17 cellular contexts compared by ENCODE assay signal in the genomic region with DNA sequence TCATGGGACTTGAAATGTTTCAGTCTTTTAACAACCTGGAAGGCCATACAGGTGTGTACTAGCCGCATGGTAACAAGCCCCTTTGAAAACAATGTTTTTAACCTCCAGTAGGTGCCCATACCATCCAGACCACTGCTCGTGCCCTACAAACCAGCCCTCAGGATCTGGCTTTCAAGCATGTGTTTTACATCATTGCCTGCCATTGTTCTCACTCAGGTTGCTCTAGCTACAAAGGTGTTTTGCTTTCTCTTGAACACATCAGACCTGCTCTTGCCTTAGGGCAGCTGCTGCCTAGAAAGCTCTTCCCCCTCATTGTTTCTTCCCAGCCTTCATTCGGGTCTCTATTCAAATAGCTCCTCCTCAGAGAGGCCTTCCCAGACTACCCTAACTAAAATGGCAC. TPM values are rescaled to one million over a fixed set of nuclear protein-coding genes. Genes with fewer than 3 reads are reported as not detected.
DNase-seq lines count a peak whose midpoint lies in the region; ATAC-seq, FAIRE-seq and TF ChIP-seq lines count a peak whose summit lies in the region.
"Had no signal": no experiment of that assay in that cellular context is flagged by ENCODE, and none has a peak within 500 bp of the region (broad histone marks: within the 10 kb centered on the region; RNA-seq: fewer than 3 reads in every experiment).

No MANE protein-coding gene starts in this region.

- no peaks in the 10 kb centered on the region for H3K36me3 Mint-ChIP-seq in MCF 10A (ENCODE audit: insufficient read depth, unreplicated experiment)
- peaks cover 0 to 3% (median 0%) of the 10 kb centered on the region in 3 donors for H3K36me3 Mint-ChIP-seq in CD8-positive, alpha-beta memory T cell
- no peaks in the 10 kb centered on the region for H3K36me3 Mint-ChIP-seq in CD8-positive, alpha-beta T cell

- WGBS in mammary epithelial cell (ENCODE audit: low coverage, missing lambda C conversion rate) = 61% methylated on average over 3 of the region's 3 CpGs
- 58% methylated on average over 3 of the region's 3 CpGs for WGBS in liver

- H3K36me3 ChIP-seq in mammary epithelial cell (ENCODE audit: insufficient read depth, low read length) (no peaks in the 10 kb centered on the region), bronchial epithelial cell (ENCODE audit: control insufficient read depth, insufficient read depth, low read length) (no peaks in the 10 kb centered on the region), liver (ENCODE audit: control insufficient read depth in 4 of 4, insufficient read depth in 3 of 4, low read depth in 1 of 4, low read length in 3 of 4) (no peaks in the 10 kb centered on the region), upper lobe of right lung (no peaks in the 10 kb centered on the region)
- no peaks in the 10 kb centered on the region for H3K36me3 ChIP-seq in CD8-positive, alpha-beta memory T cell (ENCODE audit: insufficient read depth, low read length)
- no peaks in the 10 kb centered on the region for H3K36me3 ChIP-seq in CD8-positive, alpha-beta T cell (ENCODE audit: insufficient read depth, low read length)

- H3K27me3 Mint-ChIP-seq in MCF 10A (ENCODE audit: insufficient read depth, unreplicated experiment) = no peaks in the 10 kb centered on the region
- peaks cover 0 to 4% of the 10 kb centered on the region in 2 donors for H3K27me3 Mint-ChIP-seq in CD8-positive, alpha-beta memory T cell
- peaks cover 2% of the 10 kb centered on the region for H3K27me3 Mint-ChIP-seq in CD8-positive, alpha-beta T cell (ENCODE audit: low read depth)

- no peak overlapping the region for H3K4me2 ChIP-seq in mammary epithelial cell (ENCODE audit: insufficient read depth, low read depth, low read length)

- H3K27ac Mint-ChIP-seq in MCF 10A (ENCODE audit: low read depth, unreplicated experiment) = no peak overlapping the region
- no peak overlapping the region for H3K27ac Mint-ChIP-seq in CD8-positive, alpha-beta memory T cell
- H3K27ac Mint-ChIP-seq in CD8-positive, alpha-beta T cell = no peak overlapping the region
- H3K27ac Mint-ChIP-seq: IgD-negative memory B cell had no signal

- H4K20me1 ChIP-seq in mammary epithelial cell (ENCODE audit: insufficient read depth, low read length) = no peaks in the 10 kb centered on the region

- TF ChIP-seq RAD21 in liver (IDR thresholded peaks at IDR 0.05) = no peak

- CTCF ChIA-PET in mammary epithelial cell (lab: Charles Lee; ENCODE audit: low non-redundant PET) (no interaction called here), MCF 10A (lab: Yijun Ruan, JAX) (interaction anchor here (0.6 to 1.4 kb wide), 5 partner anchors 11 to 828 kb away, joined by 3 to 5 read pairs (median 3); no protein-coding TSS in a partner anchor)
- CTCF ChIA-PET in CD8-positive, alpha-beta memory T cell (lab: Charles Lee) = interaction anchor here (1.0 kb wide), 1 partner anchor 23 kb away, joined by 3 read pairs; no protein-coding TSS in a partner anchor
- CTCF ChIA-PET in CD8-positive, alpha-beta T cell (lab: Charles Lee) = no interaction called here

- H3K9ac ChIP-seq in mammary epithelial cell (ENCODE audit: insufficient read depth, low read length) (no peak overlapping the region), liver (ENCODE audit: low read depth in 1 of 2, low read length in 2 of 2) (peak overlapping the region; percentile 59 to 66)

- peaks cover 13% of the 10 kb centered on the region for H3K4me1 Mint-ChIP-seq in MCF 10A (ENCODE audit: insufficient read depth, unreplicated experiment)
- H3K4me1 Mint-ChIP-seq in CD8-positive, alpha-beta memory T cell = peaks cover 0 to 4% (median 0%) of the 10 kb centered on the region in 3 donors
- peaks cover 2% of the 10 kb centered on the region for H3K4me1 Mint-ChIP-seq in CD8-positive, alpha-beta T cell (ENCODE audit: low read depth)

- H3K79me2 ChIP-seq in mammary epithelial cell (ENCODE audit: insufficient read depth, low read length) = no peaks in the 10 kb centered on the region

- H3K4me3 ChIP-seq in mammary epithelial cell (replicated peaks in 1 of 3; ENCODE audit: insufficient read depth in 1 of 3, low read depth in 2 of 3, low read length in 3 of 3) (no peak overlapping the region), bronchial epithelial cell (ENCODE audit: low read depth, low read length) (no peak overlapping the region), liver (ENCODE audit: low read depth in 1 of 3, low read length in 3 of 3) (peak overlapping the region; percentile 53 to 61 (median 59)), upper lobe of right lung (no peak overlapping the region)
- H3K4me3 ChIP-seq in CD8-positive, alpha-beta memory T cell (ENCODE audit: low read length) = no peak overlapping the region
- no peak overlapping the region for H3K4me3 ChIP-seq in CD8-positive, alpha-beta T cell (ENCODE audit: low read depth, low read length)
- H3K4me3 ChIP-seq: skin epidermis had no signal

- POLR2A ChIA-PET in MCF 10A (lab: Yijun Ruan, JAX) = interaction anchor here (0.7 to 3.5 kb wide), 2 partner anchors 33 to 82 kb away, joined by 3 to 17 read pairs; a partner anchor contains a TSS
- POLR2A ChIA-PET in CD8-positive, alpha-beta memory T cell (lab: Charles Lee) = no interaction called here
- POLR2A ChIA-PET in CD8-positive, alpha-beta T cell (lab: Charles Lee) = no interaction called here

- in situ Hi-C loops in mammary epithelial cell (cut with MboI; ENCODE audit: low sequenced_read_pairs in 2 of 2) = loop anchor here in 1 of 2 donors (25.0 kb wide), 1 partner anchor 232 kb away; a partner anchor contains a TSS

- TF ChIP-seq CTCF in mammary epithelial cell (conservative IDR thresholded peaks at IDR 0.05 in 1 of 2, IDR thresholded peaks at IDR 0.05 in 1 of 2; ENCODE audit: extremely low read depth in 1 of 2, insufficient read depth in 1 of 2, low read depth in 1 of 2, low read length in 2 of 2) (no peak), MCF 10A (IDR thresholded peaks at IDR 0.05; ENCODE audit: unreplicated experiment) (no peak), bronchial epithelial cell (IDR thresholded peaks at IDR 0.05; ENCODE audit: insufficient read depth, low read length, severe bottlenecking) (no peak), liver (IDR thresholded peaks at IDR 0.05; ENCODE audit: low read depth, low read length, missing input control) (no peak), upper lobe of right lung (IDR thresholded peaks at IDR 0.05) (no peak)
- TF ChIP-seq CTCF in CD8-positive, alpha-beta T cell (IDR thresholded peaks at IDR 0.05) = no peak

- peak; percentile 10 for ATAC-seq in upper lobe of right lung
- ATAC-seq in CD8-positive, alpha-beta T cell = no peak
- ATAC-seq: stimulated activated naive CD8-positive, alpha-beta T cell treated with anti-CD3 and anti-CD28 coated beads, Interleukin-15, amount 100 ng/mL, for 72 hours had no signal

- DNase-seq in mammary epithelial cell (peak; percentile 45), MCF 10A (ENCODE audit: unreplicated experiment) (no peak), bronchial epithelial cell (ENCODE audit: low read depth) (peak; percentile 52), upper lobe of right lung (no peak), A172 (ENCODE audit: low spot score) (no peak)
- DNase-seq in CD8-positive, alpha-beta memory T cell = no peak
- no peak for DNase-seq in CD8-positive, alpha-beta T cell
- DNase-seq: activated CD8-positive, alpha-beta memory T cell treated with anti-CD3 and anti-CD28 coated beads for 24 hours; anterior cingulate cortex; cortex of kidney; DMS79 treated with DMSO at 0.1 percent for 48 hours; H7; NCI-H1694 treated with DMSO at 0.1 percent for 48 hours; stimulated activated naive CD8-positive, alpha-beta T cell treated with anti-CD3 and anti-CD28 coated beads, Interleukin-15, amount 100 ng/mL, for 72 hours had no signal

- H3K27ac ChIP-seq in mammary epithelial cell (ENCODE audit: insufficient read depth, low read depth, low read length) (no peak overlapping the region), liver (ENCODE audit: low read depth in 1 of 2, low read length in 2 of 2) (peak overlapping the region; percentile 58 to 65), upper lobe of right lung (peak overlapping the region; percentile 81)
- no peak overlapping the region for H3K27ac ChIP-seq in CD8-positive, alpha-beta memory T cell (ENCODE audit: low read depth, low read length)
- no peak overlapping the region for H3K27ac ChIP-seq in CD8-positive, alpha-beta T cell (ENCODE audit: low read depth, low read length)

- H3K27me3 ChIP-seq in mammary epithelial cell (ENCODE audit: insufficient read depth, low read length) (no peaks in the 10 kb centered on the region), bronchial epithelial cell (ENCODE audit: control insufficient read depth, insufficient read depth, low read length) (no peaks in the 10 kb centered on the region), liver (ENCODE audit: control insufficient read depth in 4 of 4, insufficient read depth in 4 of 4, low read length in 3 of 4) (no peaks in the 10 kb centered on the region), upper lobe of right lung (no peaks in the 10 kb centered on the region)
- no peaks in the 10 kb centered on the region for H3K27me3 ChIP-seq in CD8-positive, alpha-beta memory T cell (ENCODE audit: insufficient read depth, low read length, poor library complexity, severe bottlenecking)
- no peaks in the 10 kb centered on the region for H3K27me3 ChIP-seq in CD8-positive, alpha-beta T cell (ENCODE audit: insufficient read depth, low read length)

- dilution Hi-C loops in mammary epithelial cell (cut with HindIII; ENCODE audit: low sequenced_read_pairs) = no loop called here

- H3K4me3 Mint-ChIP-seq in MCF 10A (ENCODE audit: unreplicated experiment) = no peak overlapping the region
- H3K4me3 Mint-ChIP-seq in CD8-positive, alpha-beta memory T cell = no peak overlapping the region
- H3K4me3 Mint-ChIP-seq in CD8-positive, alpha-beta T cell = no peak overlapping the region
- H3K4me3 Mint-ChIP-seq: IgD-negative memory B cell; stimulated activated naive CD8-positive, alpha-beta T cell treated with anti-CD3 and anti-CD28 coated beads, Interleukin-15, amount 100 ng/mL, for 72 hours had no signal

- H3K9me3 ChIP-seq in mammary epithelial cell (replicated peaks; ENCODE audit: insufficient read depth, low read length) (no peaks in the 10 kb centered on the region), liver (ENCODE audit: control insufficient read depth in 4 of 4, low read length in 3 of 4) (no peaks in the 10 kb centered on the region), upper lobe of right lung (no peaks in the 10 kb centered on the region)
- H3K9me3 ChIP-seq in CD8-positive, alpha-beta memory T cell (ENCODE audit: low read length) = no peaks in the 10 kb centered on the region
- H3K9me3 ChIP-seq in CD8-positive, alpha-beta T cell (ENCODE audit: low read length) = no peaks in the 10 kb centered on the region

- no peak overlapping the region for H2AFZ ChIP-seq in mammary epithelial cell (ENCODE audit: low read depth, low read length)

- no peaks in the 10 kb centered on the region for H3K9me3 Mint-ChIP-seq in MCF 10A (ENCODE audit: unreplicated experiment)
- H3K9me3 Mint-ChIP-seq in CD8-positive, alpha-beta memory T cell = no peaks in the 10 kb centered on the region
- no peaks in the 10 kb centered on the region for H3K9me3 Mint-ChIP-seq in CD8-positive, alpha-beta T cell
- H3K9me3 Mint-ChIP-seq: IgD-negative memory B cell; stimulated activated naive CD8-positive, alpha-beta T cell treated with anti-CD3 and anti-CD28 coated beads, Interleukin-15, amount 100 ng/mL, for 72 hours had no signal

- BruUV-seq in mammary epithelial cell (replicated peaks; lab: Mats Ljungman, UMichigan) = no TSS peak
- no TSS peak for BruUV-seq in MCF 10A (replicated peaks; lab: Mats Ljungman, UMichigan)

- no peak for FAIRE-seq in bronchial epithelial cell (lab: Jason Lieb, UNC)

- intact Hi-C loops in mammary epithelial cell (cut with micrococcal nuclease) = no loop called here
- intact Hi-C loops in MCF 10A (cut with micrococcal nuclease) = no loop called here
- intact Hi-C loops in upper lobe of right lung (cut with DNase I) = no loop called here
- intact Hi-C loops in CD8-positive, alpha-beta T cell (cut with DNase I, micrococcal nuclease) = no loop called here

- H3K4me1 ChIP-seq in mammary epithelial cell (ENCODE audit: insufficient read depth, low read length) = peaks cover 13% of the 10 kb centered on the region
- H3K4me1 ChIP-seq in liver (ENCODE audit: control insufficient read depth in 4 of 4, insufficient read depth in 4 of 4, low read length in 3 of 4) = peaks cover 0 to 24% (median 17%) of the 10 kb centered on the region in 4 donors
- H3K4me1 ChIP-seq in upper lobe of right lung = no peaks in the 10 kb centered on the region
- no peaks in the 10 kb centered on the region for H3K4me1 ChIP-seq in CD8-positive, alpha-beta memory T cell (ENCODE audit: insufficient read depth, low read length)
- no peaks in the 10 kb centered on the region for H3K4me1 ChIP-seq in CD8-positive, alpha-beta T cell (ENCODE audit: insufficient read depth, low read length)

RNA-seq across cellular contexts. Expression of a gene that starts 32.3 kb away (rescaled TPM):
- total RNA-seq in mammary epithelial cell (10 to 100 TPM; 21.5 to 28.8 TPM), MCF 10A (2022) (15.8 and 23.7 TPM in 2 replicates), bronchial epithelial cell (14.5 and 25.6 TPM in 2 replicates), liver (10 to 100 TPM; 17.7 to 35.3 TPM), upper lobe of right lung (37.6 TPM)
- polyA plus RNA-seq in mammary epithelial cell (11.7 TPM), liver (10 to 100 TPM; 11.3 to 38.1 TPM)
- polyA minus RNA-seq in mammary epithelial cell = 5.1 TPM
- 10 to 100 TPM; 14.1 to 15.2 TPM for total RNA-seq in CD8-positive, alpha-beta memory T cell
- polyA plus RNA-seq in CD8-positive, alpha-beta memory T cell = 41.0 TPM
- total RNA-seq in CD8-positive, alpha-beta T cell = 1 to 10 TPM; 5.7 to 8.5 TPM
- 24.6 and 26.4 TPM in 2 replicates for total RNA-seq in A172 (2014; rRNA removed; shearing (Covaris generic))
- total RNA-seq: H7 had no signal

Comparison
In these comparisons a context has a peak if more than half of its experiments do, and no peak if none do; other contexts are left out.
1. DNase-seq: peak in mammary epithelial cell (single experiment) and bronchial epithelial cell (single experiment); none in MCF 10A (single experiment), upper lobe of right lung (single experiment), CD8-positive, alpha-beta memory T cell (0 of 5), CD8-positive, alpha-beta T cell (0 of 7) and A172 (single experiment).
2. CTCF ChIA-PET loops: an anchor here in MCF 10A (0.6 to 1.4 kb wide) and CD8-positive, alpha-beta memory T cell (1.0 kb wide); none called in mammary epithelial cell and CD8-positive, alpha-beta T cell.
3. H3K27ac ChIP-seq: peak in liver (2 of 2) and upper lobe of right lung (single experiment); none in mammary epithelial cell (single experiment), CD8-positive, alpha-beta memory T cell (single experiment) and CD8-positive, alpha-beta T cell (single experiment).
4. H3K4me3 ChIP-seq: peak in liver (3 of 3); none in mammary epithelial cell (0 of 3), bronchial epithelial cell (single experiment), upper lobe of right lung (single experiment), CD8-positive, alpha-beta memory T cell (single experiment) and CD8-positive, alpha-beta T cell (single experiment).